In the genomic region with DNA sequence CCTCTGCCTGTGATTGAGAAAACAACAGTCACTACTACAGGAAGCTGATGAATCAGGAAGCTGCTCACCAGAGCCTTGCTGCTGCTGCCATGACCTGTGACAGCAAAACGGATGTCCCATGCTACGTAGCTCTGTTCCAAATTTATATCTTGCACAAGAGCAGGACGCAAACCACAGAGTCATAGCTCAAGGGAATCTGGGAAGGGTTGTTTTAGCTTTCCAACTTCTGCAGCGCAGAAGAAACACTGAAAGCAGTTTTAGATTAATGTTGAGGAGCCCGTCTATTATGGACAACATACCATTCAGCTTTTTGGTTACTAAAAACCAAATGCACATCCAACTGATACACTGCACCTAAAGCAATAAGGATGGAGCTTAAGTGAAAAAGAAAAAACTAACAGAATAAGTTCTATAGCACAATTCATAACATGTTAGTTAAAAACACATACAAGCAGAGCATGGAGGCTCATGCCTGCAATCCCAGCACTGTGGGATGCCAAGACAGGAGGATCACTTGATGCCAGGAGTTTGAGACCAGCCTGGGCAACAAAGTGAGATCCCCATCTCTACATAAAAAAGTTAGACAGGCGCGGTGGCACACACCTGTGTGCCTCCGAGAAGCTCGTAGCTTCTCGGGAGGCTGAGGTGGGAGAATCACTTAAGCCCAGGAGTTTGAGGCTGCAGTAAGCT, we compare ENCODE assay signal across 8 cellular contexts. TPM values are rescaled to one million over a fixed set of nuclear protein-coding genes. Genes with fewer than 3 reads are reported as not detected.
DNase-seq lines count a peak whose midpoint lies in the region; ATAC-seq and TF ChIP-seq lines count a peak whose summit lies in the region.

No MANE protein-coding gene starts in this region.

- peaks cover 2% of the 10 kb centered on the region for H3K27me3 Mint-ChIP-seq in T-helper 2 cell treated with Interferon-gamma antibody and Interleukin-4, amounts not matched to agents 5 μg/mL and 100 μg/mL, for 36 hours (ENCODE audit: low read depth)
- H3K27me3 Mint-ChIP-seq in chondrocyte (ENCODE audit: low read depth), result no peaks in the 10 kb centered on the region

- H3K9me3 ChIP-seq in lung (ENCODE audit: control insufficient read depth in 2 of 2, insufficient read depth in 1 of 2, low read length in 1 of 2), result no peaks in the 10 kb centered on the region

- H3K4me3 Mint-ChIP-seq in T-helper 2 cell treated with Interferon-gamma antibody and Interleukin-4, amounts not matched to agents 5 μg/mL and 100 μg/mL, for 36 hours, result peak overlapping the region; percentile 52
- peak overlapping the region; percentile 6 for H3K4me3 Mint-ChIP-seq in chondrocyte (ENCODE audit: unreplicated experiment)

- H3K36me3 Mint-ChIP-seq in T-helper 2 cell treated with Interferon-gamma antibody and Interleukin-4, amounts not matched to agents 5 μg/mL and 100 μg/mL, for 36 hours (ENCODE audit: low read depth), result peaks cover 2% of the 10 kb centered on the region
- H3K36me3 Mint-ChIP-seq in chondrocyte (ENCODE audit: low read depth), result peaks cover 1% of the 10 kb centered on the region

- ATAC-seq in lung (ENCODE audit: insufficient read depth, low FRiP score) (peak; percentile 81), HG03097 (IDR thresholded peaks at IDR 0.05; ENCODE audit: low FRiP score, unreplicated experiment) (no peak)

- H3K4me1 Mint-ChIP-seq in T-helper 2 cell treated with Interferon-gamma antibody and Interleukin-4, amounts not matched to agents 5 μg/mL and 100 μg/mL, for 36 hours (ENCODE audit: low read depth), result peaks cover 9% of the 10 kb centered on the region
- peaks cover 10% of the 10 kb centered on the region for H3K4me1 Mint-ChIP-seq in chondrocyte (ENCODE audit: low read depth)

- H3K27me3 ChIP-seq in lung (ENCODE audit: control insufficient read depth, insufficient read depth), result no peaks in the 10 kb centered on the region

- H3K27ac Mint-ChIP-seq in T-helper 2 cell treated with Interferon-gamma antibody and Interleukin-4, amounts not matched to agents 5 μg/mL and 100 μg/mL, for 36 hours, result peak overlapping the region; percentile 79
- H3K27ac Mint-ChIP-seq in chondrocyte (ENCODE audit: unreplicated experiment), result peak overlapping the region; percentile 75

- peaks cover 4% of the 10 kb centered on the region in 2 donors for H3K4me1 ChIP-seq in lung (ENCODE audit: control insufficient read depth in 2 of 2, insufficient read depth in 2 of 2, low read length in 2 of 2)

- no peaks in the 10 kb centered on the region for H3K36me3 ChIP-seq in lung (ENCODE audit: control insufficient read depth in 2 of 2, insufficient read depth in 2 of 2, low read length in 2 of 2)

- TF ChIP-seq CTCF in chondrocyte (IDR thresholded peaks at IDR 0.05) (no peak), lung (IDR thresholded peaks at IDR 0.05; ENCODE audit: control extremely low read depth, extremely low read depth) (no peak)

- peaks cover 11% of the 10 kb centered on the region for H3K9me3 Mint-ChIP-seq in T-helper 2 cell treated with Interferon-gamma antibody and Interleukin-4, amounts not matched to agents 5 μg/mL and 100 μg/mL, for 36 hours
- peaks cover 3% of the 10 kb centered on the region for H3K9me3 Mint-ChIP-seq in chondrocyte (ENCODE audit: low read depth)

- peak overlapping the region; percentile 41 to 82 for H3K27ac ChIP-seq in lung (ENCODE audit: low read depth in 1 of 2, low read length in 1 of 2)

- 53 to 58% methylated on average over 10 of the region's 10 CpGs for whole genome bisulfite sequencing in lung, 2 donors

- peak; percentile 18 for DNase-seq in activated CD8-positive, alpha-beta memory T cell treated with anti-CD3 and anti-CD28 coated beads, Interleukin-2, amount 50 U/mL, for 24 hours (ENCODE audit: extremely low read depth)
- no peak for DNase-seq in activated CD8-positive, alpha-beta memory T cell treated with anti-CD3 and anti-CD28 coated beads, Interleukin-2, amount 50 U/mL, for 48 hours
- DNase-seq in T-helper 2 cell treated with Interferon-gamma antibody and Interleukin-4, amounts not matched to agents 5 μg/mL and 100 μg/mL, for 36 hours (ENCODE audit: low spot score), result peak; percentile 23
- DNase-seq in chondrocyte (ENCODE audit: low spot score) (peak; percentile 25), lung (ENCODE audit: low spot score) (peak; percentile 69), T-helper 9 cell (no peak)
- peak; percentile 9 for DNase-seq in stimulated activated naive CD4-positive, alpha-beta T cell treated with Interleukin-2 at 50 U/mL for 16 hours (lab: John Stamatoyannopoulos, UW)

- H3K4me3 ChIP-seq in lung, result no peak overlapping the region

RNA-seq across cellular contexts. Expression of a gene that starts 1.7 kb away (rescaled TPM):
- not detected in 3 replicates for total RNA-seq in chondrocyte
- total RNA-seq in lung, result under 1 TPM; 0.14 to 0.21 TPM
- polyA plus RNA-seq in lung, result under 1 TPM; 0.24 to 0.50 TPM

RNA-seq across cellular contexts. Expression of a gene that starts 21.1 kb away (rescaled TPM):
- total RNA-seq in chondrocyte (0.36 to 0.60 TPM in 2 of 3 replicates, not detected in the other), lung (100 to 1,000 TPM; 101 to 186 TPM)
- 100 to 1,000 TPM in 1 of 2 donors, 10 to 100 TPM in 1; 76.1 to 130 TPM for polyA plus RNA-seq in lung

RNA-seq across cellular contexts. Expression of a gene that starts 37.6 kb away (rescaled TPM):
- 0.26 to 0.30 TPM in 2 of 3 replicates, not detected in the other for total RNA-seq in chondrocyte
- total RNA-seq in lung, result 1 to 10 TPM in 1 of 2 donors, under 1 TPM in 1; 0.89 to 1.9 TPM
- under 1 TPM; 0.33 to 0.71 TPM for polyA plus RNA-seq in lung

Comparison
In these comparisons a context has a peak if more than half of its experiments do, and no peak if none do; other contexts are left out.
1. DNase-seq: peak in activated CD8-positive, alpha-beta memory T cell treated with anti-CD3 and anti-CD28 coated beads, Interleukin-2, amount 50 U/mL, for 24 hours (single experiment), T-helper 2 cell treated with Interferon-gamma antibody and Interleukin-4, amounts not matched to agents 5 μg/mL and 100 μg/mL, for 36 hours (single experiment), chondrocyte (single experiment), lung (single experiment) and stimulated activated naive CD4-positive, alpha-beta T cell treated with Interleukin-2 at 50 U/mL for 16 hours (single experiment); none in activated CD8-positive, alpha-beta memory T cell treated with anti-CD3 and anti-CD28 coated beads, Interleukin-2, amount 50 U/mL, for 48 hours (single experiment) and T-helper 9 cell (single experiment).
2. RNA of a gene that starts 21.1 kb away (total RNA-seq): 101 to 186 TPM in lung; 0.36 to 0.60 TPM in chondrocyte; every median in the first group is over 10 times any median in the second.